In the genomic region with DNA sequence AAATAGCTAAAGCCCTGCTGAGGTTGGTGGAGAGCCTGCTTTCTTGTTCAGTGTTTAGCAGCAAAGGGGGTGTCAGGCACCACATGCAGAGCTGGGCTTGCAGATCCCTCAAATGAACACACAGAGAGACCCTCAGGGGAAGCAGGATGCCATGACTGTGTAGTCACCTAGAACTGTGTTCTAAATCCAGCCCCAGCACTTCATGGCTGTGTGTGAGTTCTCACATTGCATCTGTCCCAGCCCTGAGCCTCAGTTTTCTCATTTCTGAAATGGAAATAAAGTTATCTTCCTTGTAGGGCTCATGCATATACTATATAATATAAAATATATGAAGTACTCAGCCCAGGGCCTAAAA, we compare ENCODE assay signal across 9 cellular contexts. TPM values are rescaled to one million over a fixed set of nuclear protein-coding genes. Genes with fewer than 3 reads are reported as not detected.
DNase-seq lines count a peak whose midpoint lies in the region; ATAC-seq and TF ChIP-seq lines count a peak whose summit lies in the region.
"Had no signal": no experiment of that assay in that cellular context is flagged by ENCODE, and none has a peak within 500 bp of the region (broad histone marks: within the 10 kb centered on the region; RNA-seq: fewer than 3 reads in every experiment).

No MANE protein-coding gene starts in this region.

- TF ChIP-seq CTCF in activated CD8-positive, alpha-beta T cell treated with anti-CD3 and anti-CD28 coated beads for 36 hours (IDR thresholded peaks at IDR 0.05), result no peak
- TF ChIP-seq CTCF in brain (conservative IDR thresholded peaks at IDR 0.05) (no peak), upper lobe of left lung (IDR thresholded peaks at IDR 0.05) (no peak)

- POLR2A ChIA-PET in activated CD8-positive, alpha-beta T cell treated with anti-CD3 and anti-CD28 coated beads for 36 hours (lab: Charles Lee), result no interaction called here
- POLR2A ChIA-PET in activated CD8-positive, alpha-beta T cell treated with anti-CD3 and anti-CD28 coated beads, Interleukin-2, amount 10 ng/mL, durations not matched to agents 7 days and 5 days (lab: Charles Lee), result interaction anchor here (0.8 to 1.0 kb wide), 2 partner anchors 43 to 47 kb away, joined by 3 to 4 read pairs; a partner anchor contains a TSS
- POLR2A ChIA-PET in naive thymus-derived CD4-positive, alpha-beta T cell (lab: Charles Lee), result interaction anchor here (1.1 to 1.8 kb wide), 2 partner anchors 8 to 47 kb away, joined by 3 to 8 read pairs; a partner anchor contains a TSS

- H3K27ac ChIP-seq in naive thymus-derived CD4-positive, alpha-beta T cell (ENCODE audit: low read depth, low read length), result no peak overlapping the region
- H3K27ac ChIP-seq in upper lobe of left lung, result peak overlapping the region; percentile 63 to 88 (median 66)

- CTCF ChIA-PET in activated CD8-positive, alpha-beta T cell treated with anti-CD3 and anti-CD28 coated beads for 36 hours (lab: Charles Lee), result no interaction called here
- CTCF ChIA-PET in activated CD8-positive, alpha-beta T cell treated with anti-CD3 and anti-CD28 coated beads, Interleukin-2, amount 10 ng/mL, durations not matched to agents 7 days and 5 days (lab: Charles Lee), result interaction anchor here (0.9 to 1.9 kb wide), 2 partner anchors 8 to 42 kb away, joined by 3 to 5 read pairs; no protein-coding TSS in a partner anchor
- CTCF ChIA-PET in naive thymus-derived CD4-positive, alpha-beta T cell (lab: Charles Lee), result interaction anchor here (1.1 kb wide), 1 partner anchor 47 kb away, joined by 3 read pairs; a partner anchor contains a TSS

- H3K36me3 Mint-ChIP-seq in activated CD8-positive, alpha-beta T cell treated with anti-CD3 and anti-CD28 coated beads for 36 hours (ENCODE audit: low read depth), result peaks cover 14% of the 10 kb centered on the region
- H3K36me3 Mint-ChIP-seq in activated CD8-positive, alpha-beta T cell treated with anti-CD3 and anti-CD28 coated beads, Interleukin-2, amount 10 ng/mL, durations not matched to agents 7 days and 5 days (ENCODE audit: low read depth), result peaks cover 14% of the 10 kb centered on the region
- no peaks in the 10 kb centered on the region for H3K36me3 Mint-ChIP-seq in brain
- H3K36me3 Mint-ChIP-seq in naive thymus-derived CD4-positive, alpha-beta T cell, result peaks cover 4 to 16% (median 9%) of the 10 kb centered on the region in 5 donors

- peaks cover 13% of the 10 kb centered on the region for H3K9me3 Mint-ChIP-seq in activated CD8-positive, alpha-beta T cell treated with anti-CD3 and anti-CD28 coated beads for 36 hours
- H3K9me3 Mint-ChIP-seq in activated CD8-positive, alpha-beta T cell treated with anti-CD3 and anti-CD28 coated beads, Interleukin-2, amount 10 ng/mL, durations not matched to agents 7 days and 5 days (ENCODE audit: insufficient read depth), result peaks cover 12% of the 10 kb centered on the region
- H3K9me3 Mint-ChIP-seq in brain, result no peaks in the 10 kb centered on the region
- H3K9me3 Mint-ChIP-seq in naive thymus-derived CD4-positive, alpha-beta T cell, result peaks cover 0 to 13% (median 2%) of the 10 kb centered on the region in 11 donors

- peak overlapping the region; percentile 84 for H3K27ac Mint-ChIP-seq in activated CD8-positive, alpha-beta T cell treated with anti-CD3 and anti-CD28 coated beads for 36 hours
- no peak overlapping the region for H3K27ac Mint-ChIP-seq in activated CD8-positive, alpha-beta T cell treated with anti-CD3 and anti-CD28 coated beads, Interleukin-2, amount 10 ng/mL, durations not matched to agents 7 days and 5 days
- H3K27ac Mint-ChIP-seq in brain, result peak overlapping the region in 3 of 5 experiments; percentile 77 to 95 (median 83)
- H3K27ac Mint-ChIP-seq in naive thymus-derived CD4-positive, alpha-beta T cell, result peak overlapping the region; percentile 76 to 96 (median 88)

- H3K4me1 ChIP-seq in naive thymus-derived CD4-positive, alpha-beta T cell (ENCODE audit: control insufficient read depth in 2 of 2, insufficient read depth in 2 of 2, low read length in 2 of 2), result peaks cover 27 to 50% of the 10 kb centered on the region in 2 donors
- peaks cover 29 to 44% (median 40%) of the 10 kb centered on the region in 4 donors for H3K4me1 ChIP-seq in upper lobe of left lung

- peaks cover 38% of the 10 kb centered on the region for H3K4me1 Mint-ChIP-seq in activated CD8-positive, alpha-beta T cell treated with anti-CD3 and anti-CD28 coated beads for 36 hours (ENCODE audit: low read depth)
- peaks cover 37% of the 10 kb centered on the region for H3K4me1 Mint-ChIP-seq in activated CD8-positive, alpha-beta T cell treated with anti-CD3 and anti-CD28 coated beads, Interleukin-2, amount 10 ng/mL, durations not matched to agents 7 days and 5 days (ENCODE audit: low read depth)
- H3K4me1 Mint-ChIP-seq in brain, result peaks cover 74% of the 10 kb centered on the region
- H3K4me1 Mint-ChIP-seq in naive thymus-derived CD4-positive, alpha-beta T cell, result peaks cover 33 to 87% (median 75%) of the 10 kb centered on the region in 7 donors

- no peak for TF ChIP-seq POLR2A in upper lobe of left lung (IDR thresholded peaks at IDR 0.05)

- no peaks in the 10 kb centered on the region for H3K27me3 Mint-ChIP-seq in activated CD8-positive, alpha-beta T cell treated with anti-CD3 and anti-CD28 coated beads for 36 hours
- no peaks in the 10 kb centered on the region for H3K27me3 Mint-ChIP-seq in activated CD8-positive, alpha-beta T cell treated with anti-CD3 and anti-CD28 coated beads, Interleukin-2, amount 10 ng/mL, durations not matched to agents 7 days and 5 days (ENCODE audit: low read depth)
- H3K27me3 Mint-ChIP-seq in brain, result peaks cover 5% of the 10 kb centered on the region
- peaks cover 0 to 2% (median 0%) of the 10 kb centered on the region in 5 donors for H3K27me3 Mint-ChIP-seq in naive thymus-derived CD4-positive, alpha-beta T cell

- no peaks in the 10 kb centered on the region for H3K27me3 ChIP-seq in naive thymus-derived CD4-positive, alpha-beta T cell (ENCODE audit: control insufficient read depth in 2 of 2, insufficient read depth in 2 of 2, low read length in 2 of 2)
- H3K27me3 ChIP-seq in upper lobe of left lung, result no peaks in the 10 kb centered on the region

- H3K36me3 ChIP-seq in naive thymus-derived CD4-positive, alpha-beta T cell (ENCODE audit: control insufficient read depth in 2 of 3, insufficient read depth in 3 of 3, low read length in 3 of 3), result no peaks in the 10 kb centered on the region
- H3K36me3 ChIP-seq in upper lobe of left lung, result no peaks in the 10 kb centered on the region

- DNase-seq in activated CD8-positive, alpha-beta T cell treated with anti-CD3 and anti-CD28 coated beads for 36 hours, result no peak
- no peak for DNase-seq in activated CD8-positive, alpha-beta T cell treated with anti-CD3 and anti-CD28 coated beads, Interleukin-2, amount 10 ng/mL, durations not matched to agents 7 days and 5 days
- no peak for DNase-seq in naive thymus-derived CD4-positive, alpha-beta T cell
- DNase-seq in upper lobe of left lung (no peak), NCI-H1092 treated with DMSO at 0.1 percent for 48 hours (lab: John Stamatoyannopoulos, UW) (no peak)
- DNase-seq in activated naive CD4-positive, alpha-beta T cell treated with anti-CD3 and anti-CD28 coated beads, Interleukin-2, amount 50 U/mL, for 16 hours, result no peak
- DNase-seq: cerebellar nuclear complex had no signal

- no peak overlapping the region for H3K4me3 Mint-ChIP-seq in activated CD8-positive, alpha-beta T cell treated with anti-CD3 and anti-CD28 coated beads for 36 hours
- H3K4me3 Mint-ChIP-seq in activated CD8-positive, alpha-beta T cell treated with anti-CD3 and anti-CD28 coated beads, Interleukin-2, amount 10 ng/mL, durations not matched to agents 7 days and 5 days, result no peak overlapping the region
- H3K4me3 Mint-ChIP-seq in brain, result peak overlapping the region in 1 of 5 experiments; percentile 1
- H3K4me3 Mint-ChIP-seq in naive thymus-derived CD4-positive, alpha-beta T cell, result peak overlapping the region in 7 of 10 donors; percentile 33 to 78 (median 63)

- H3K9me3 ChIP-seq in naive thymus-derived CD4-positive, alpha-beta T cell (ENCODE audit: control insufficient read depth in 2 of 3, low read length in 3 of 3), result no peaks in the 10 kb centered on the region
- no peaks in the 10 kb centered on the region for H3K9me3 ChIP-seq in upper lobe of left lung

- H3K4me3 ChIP-seq in naive thymus-derived CD4-positive, alpha-beta T cell (ENCODE audit: low read length), result no peak overlapping the region
- no peak overlapping the region for H3K4me3 ChIP-seq in upper lobe of left lung

- intact Hi-C loops in activated CD8-positive, alpha-beta T cell treated with anti-CD3 and anti-CD28 coated beads for 36 hours (cut with micrococcal nuclease), result no loop called here
- intact Hi-C loops in naive thymus-derived CD4-positive, alpha-beta T cell (cut with micrococcal nuclease), result no loop called here

- no peak for ATAC-seq in activated CD8-positive, alpha-beta T cell treated with anti-CD3 and anti-CD28 coated beads for 36 hours
- no peak for ATAC-seq in activated CD8-positive, alpha-beta T cell treated with anti-CD3 and anti-CD28 coated beads, Interleukin-2, amount 10 ng/mL, durations not matched to agents 7 days and 5 days
- no peak for ATAC-seq in naive thymus-derived CD4-positive, alpha-beta T cell
- ATAC-seq in upper lobe of left lung (ENCODE audit: low FRiP score in 2 of 2) (peak in 1 of 2 donors; percentile 15), GM19397 (IDR thresholded peaks at IDR 0.05; ENCODE audit: unreplicated experiment) (no peak)

- TF ChIP-seq EP300 in upper lobe of left lung (IDR thresholded peaks at IDR 0.05), result no peak

RNA-seq across cellular contexts. Expression of a gene that starts 47.1 kb away (rescaled TPM):
- 10 to 100 TPM; 72.5 to 76.4 TPM for total RNA-seq in activated CD8-positive, alpha-beta T cell treated with anti-CD3 and anti-CD28 coated beads for 36 hours
- 10 to 100 TPM; 79.0 to 79.5 TPM for total RNA-seq in activated CD8-positive, alpha-beta T cell treated with anti-CD3 and anti-CD28 coated beads, Interleukin-2, amount 10 ng/mL, durations not matched to agents 7 days and 5 days
- 38.2 TPM for polyA plus RNA-seq in brain (ENCODE audit: insufficient read depth, low read depth, low replicate concordance)
- total RNA-seq in naive thymus-derived CD4-positive, alpha-beta T cell, result 10 to 100 TPM; 64.1 to 94.7 (median 66.8) TPM
- 10 to 100 TPM; 47.8 to 71.0 TPM for polyA plus RNA-seq in naive thymus-derived CD4-positive, alpha-beta T cell
- total RNA-seq in upper lobe of left lung, result 10 to 100 TPM; 23.0 to 55.5 (median 42.6) TPM

RNA-seq across cellular contexts. Expression of a gene that starts 47.3 kb away (rescaled TPM):
- total RNA-seq in activated CD8-positive, alpha-beta T cell treated with anti-CD3 and anti-CD28 coated beads for 36 hours, result 1 to 10 TPM; 1.1 to 1.6 TPM
- total RNA-seq in activated CD8-positive, alpha-beta T cell treated with anti-CD3 and anti-CD28 coated beads, Interleukin-2, amount 10 ng/mL, durations not matched to agents 7 days and 5 days, result under 1 TPM; 0.89 to 0.90 TPM
- 1.1 TPM for polyA plus RNA-seq in brain (ENCODE audit: insufficient read depth, low read depth, low replicate concordance)
- total RNA-seq in naive thymus-derived CD4-positive, alpha-beta T cell, result under 1 TPM; 0.32 to 0.70 (median 0.68) TPM
- polyA plus RNA-seq in naive thymus-derived CD4-positive, alpha-beta T cell, result under 1 TPM; 0.44 to 0.66 TPM
- under 1 TPM in 4 of 6 donors, not detected in 2; 0.20 to 0.74 (median 0.59) TPM for total RNA-seq in upper lobe of left lung

Comparison
In these comparisons a context has a peak if more than half of its experiments do, and no peak if none do; other contexts are left out.
1. H3K4me3 Mint-ChIP-seq: peak in naive thymus-derived CD4-positive, alpha-beta T cell (7 of 10); none in activated CD8-positive, alpha-beta T cell treated with anti-CD3 and anti-CD28 coated beads for 36 hours (single experiment) and activated CD8-positive, alpha-beta T cell treated with anti-CD3 and anti-CD28 coated beads, Interleukin-2, amount 10 ng/mL, durations not matched to agents 7 days and 5 days (single experiment).